Comparison of ENCODE assay signal across 16 cellular contexts in the genomic region with DNA sequence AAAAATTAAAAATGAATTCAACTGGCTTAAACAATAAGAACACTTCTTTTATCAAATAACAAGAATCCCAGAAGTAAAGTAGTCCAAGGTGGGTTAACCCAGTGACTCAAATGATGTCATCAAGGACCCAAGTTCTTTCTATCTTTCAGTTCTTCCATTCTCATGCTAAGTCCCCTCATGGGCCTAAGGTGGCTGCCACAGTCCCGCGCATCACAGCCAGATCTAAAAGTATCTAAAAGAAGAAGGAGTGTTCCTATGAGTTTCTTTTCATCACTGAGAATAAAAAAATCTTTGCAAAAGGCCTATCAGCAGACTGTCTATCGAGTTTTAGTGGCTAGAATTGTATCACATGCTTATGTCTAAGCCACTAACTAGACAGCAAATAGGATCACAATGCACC. TPM values are rescaled to one million over a fixed set of nuclear protein-coding genes. Genes with fewer than 3 reads are reported as not detected.
DNase-seq lines count a peak whose midpoint lies in the region; ATAC-seq and TF ChIP-seq lines count a peak whose summit lies in the region.
"Had no signal": no experiment of that assay in that cellular context is flagged by ENCODE, and none has a peak within 500 bp of the region (broad histone marks: within the 10 kb centered on the region; RNA-seq: fewer than 3 reads in every experiment).

No MANE protein-coding gene starts in this region.

- H3K36me3 ChIP-seq in ACC112 (ENCODE audit: insufficient read depth, low read length) (0 out of 2 replicates have a peak, but pooled peaks cover 4% of the 10 kb centered on the region), RWPE2 (ENCODE audit: low read depth) (no peaks in the 10 kb centered on the region), testis (ENCODE audit: low read depth, missing control alignments) (no peaks in the 10 kb centered on the region), left ventricle myocardium inferior (no peaks in the 10 kb centered on the region)
- H3K36me3 ChIP-seq: BE2C, HAP-1 had no signal

- 51 to 70% methylated on average over 3 of the region's 3 CpGs for WGBS in testis, 2 donors

- no peaks in the 10 kb centered on the region for H3K79me2 ChIP-seq in ACC112 (ENCODE audit: control insufficient read depth, insufficient read depth, low read length, unreplicated experiment)

- TF ChIP-seq POLR2A in testis (IDR thresholded peaks at IDR 0.05): no peak

- DNase-seq in RWPE2 (ENCODE audit: low spot score): no peak
- no peak for DNase-seq in caudate nucleus (lab: John Stamatoyannopoulos, UW)
- no peak for DNase-seq in testis
- DNase-seq in left ventricle myocardium inferior: no peak
- DNase-seq in middle frontal gyrus (ENCODE audit: extremely low spot score, low spot score): no peak
- no peak for DNase-seq in NCI-H2171 (lab: John Stamatoyannopoulos, UW)
- DNase-seq: ACHN; BE2C; CD4-positive, CD25-positive, alpha-beta regulatory T cell; CD8-positive, alpha-beta memory T cell; COR-L47; GDM1; KG1 had no signal

- peaks cover 52% of the 10 kb centered on the region for H3K4me1 ChIP-seq in ACC112 (ENCODE audit: control insufficient read depth, insufficient read depth, low read length, unreplicated experiment)
- peaks cover 30% of the 10 kb centered on the region for H3K4me1 ChIP-seq in RWPE2 (ENCODE audit: insufficient read depth, poor library complexity, severe bottlenecking)
- peaks cover 46% of the 10 kb centered on the region for H3K4me1 ChIP-seq in testis
- H3K4me1 ChIP-seq in left ventricle myocardium inferior: no peaks in the 10 kb centered on the region
- H3K4me1 ChIP-seq: BE2C, HAP-1 had no signal

- TF ChIP-seq CTCF in RWPE2 (IDR thresholded peaks at IDR 0.05; ENCODE audit: poor library complexity, severe bottlenecking): no peak
- no peak for TF ChIP-seq CTCF in testis (IDR thresholded peaks at IDR 0.05)
- TF ChIP-seq CTCF in left ventricle myocardium inferior (IDR thresholded peaks at IDR 0.05; ENCODE audit: borderline replicate concordance): no peak

- intact Hi-C loops in testis (cut with DNase I; ENCODE audit: low total_unique reads) (no loop called here), left ventricle myocardium inferior (cut with micrococcal nuclease) (no loop called here)

- H3K27me3 ChIP-seq in ACC112 (ENCODE audit: insufficient read depth, low read length) (no peaks in the 10 kb centered on the region), RWPE2 (ENCODE audit: insufficient read depth, poor library complexity, severe bottlenecking) (no peaks in the 10 kb centered on the region), testis (no peaks in the 10 kb centered on the region), left ventricle myocardium inferior (ENCODE audit: low read depth) (no peaks in the 10 kb centered on the region)
- H3K27me3 ChIP-seq: BE2C had no signal

- no peak overlapping the region for H2AFZ ChIP-seq in ACC112 (ENCODE audit: low read length, unreplicated experiment)

- peak overlapping the region; percentile 95 for H3K27ac ChIP-seq in ACC112 (ENCODE audit: low read depth, low read length)
- H3K27ac ChIP-seq in RWPE2 (ENCODE audit: poor library complexity, severe bottlenecking): peak overlapping the region; percentile 94
- peak overlapping the region; percentile 74 for H3K27ac ChIP-seq in caudate nucleus (ENCODE audit: low read depth, low read length)
- peak overlapping the region; percentile 80 to 83 for H3K27ac ChIP-seq in testis
- H3K27ac ChIP-seq in left ventricle myocardium inferior (replicated peaks): no peak overlapping the region

- H3K4me3 ChIP-seq in ACC112 (ENCODE audit: low read depth, low read length) (no peak overlapping the region), RWPE2 (ENCODE audit: severe bottlenecking) (no peak overlapping the region), testis (no peak overlapping the region), left ventricle myocardium inferior (no peak overlapping the region)
- H3K4me3 ChIP-seq: HAP-1 had no signal

- peaks cover 5% of the 10 kb centered on the region for H3K9me3 ChIP-seq in RWPE2 (ENCODE audit: severe bottlenecking)
- H3K9me3 ChIP-seq in testis: no peaks in the 10 kb centered on the region
- H3K9me3 ChIP-seq in left ventricle myocardium inferior (replicated peaks): peaks cover 18% of the 10 kb centered on the region
- H3K9me3 ChIP-seq: BE2C, HAP-1 had no signal

- ATAC-seq in RWPE2 (ENCODE audit: low read depth): no peak

RNA-seq across cellular contexts. Expression of gene LDLRAD3, which starts 37.2 kb away (rescaled TPM):
- total RNA-seq in testis (10 to 100 TPM; 12.0 to 14.6 TPM), left ventricle myocardium inferior (1.0 TPM)
- 7.1 TPM for polyA plus RNA-seq in testis (ENCODE audit: insufficient read depth, low read depth, low replicate concordance)
- total RNA-seq: CD4-positive, CD25-positive, alpha-beta regulatory T cell had no signal
- polyA plus RNA-seq: CD8-positive, alpha-beta memory T cell; IgD-negative memory B cell had no signal
